Comparison of ENCODE assay signal across 18 cellular contexts in the genomic region with DNA sequence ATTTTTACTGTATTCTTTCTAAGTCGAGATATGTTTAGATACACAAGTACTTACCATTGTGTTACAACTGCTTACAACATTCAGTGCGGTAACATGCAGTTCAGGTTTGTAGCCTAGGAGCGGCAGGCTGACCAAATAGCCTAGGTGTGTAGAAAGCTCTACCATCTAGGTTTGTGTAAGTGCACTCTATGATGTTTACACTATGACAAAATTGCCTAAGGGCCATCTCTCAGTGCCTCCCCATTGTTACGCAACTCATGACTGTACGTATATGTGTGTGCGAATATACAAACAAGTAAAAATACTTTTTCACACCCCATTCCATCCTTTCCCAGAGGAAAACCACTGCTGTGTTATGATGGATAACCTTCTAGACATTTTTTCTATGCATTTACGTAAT. TPM values are rescaled to one million over a fixed set of nuclear protein-coding genes. Genes with fewer than 3 reads are reported as not detected.
DNase-seq lines count a peak whose midpoint lies in the region; ATAC-seq, FAIRE-seq and TF ChIP-seq lines count a peak whose summit lies in the region.
"Had no signal": no experiment of that assay in that cellular context is flagged by ENCODE, and none has a peak within 500 bp of the region (broad histone marks: within the 10 kb centered on the region; RNA-seq: fewer than 3 reads in every experiment).

No MANE protein-coding gene starts in this region.

- peak; percentile 63 for FAIRE-seq in HepG2 (lab: Jason Lieb, UNC)
- FAIRE-seq: RCC 7860 had no signal

- H3K27ac ChIP-seq in HepG2 (ENCODE audit: extremely low read length, insufficient read depth, low read length) (no peak overlapping the region), right lobe of liver (no peak overlapping the region)
- H3K27ac ChIP-seq: left ventricle myocardium inferior, neural progenitor cell, WERI-Rb-1 had no signal

- no TSS peak for BruUV-seq in HepG2 (replicated peaks; lab: Mats Ljungman, UMichigan)

- no peak overlapping the region for H3K9ac ChIP-seq in HepG2 (ENCODE audit: insufficient read depth, low read depth, low read length)
- H3K9ac ChIP-seq: neural progenitor cell had no signal

- ATAC-seq in HepG2 (peak; percentile 74), right lobe of liver (no peak), esophagus mucosa (peak; percentile 88), HG03108 (IDR thresholded peaks at IDR 0.05; ENCODE audit: unreplicated experiment) (no peak), GM21786 (IDR thresholded peaks at IDR 0.05; ENCODE audit: unreplicated experiment) (no peak)

- TF ChIP-seq POLR2A in HepG2 (IDR thresholded peaks at IDR 0.05; ENCODE audit: insufficient read depth in 1 of 2, low read depth in 2 of 2, low read length in 2 of 2) (no peak), right lobe of liver (IDR thresholded peaks at IDR 0.05) (no peak)

- H2AFZ ChIP-seq in HepG2 (ENCODE audit: low read length): no peak overlapping the region
- H2AFZ ChIP-seq: neural progenitor cell had no signal

- peaks cover 25% of the 10 kb centered on the region for H3K4me1 ChIP-seq in HepG2 (ENCODE audit: insufficient read depth, low read length)
- peaks cover 0 to 11% (median 3%) of the 10 kb centered on the region in 4 donors for H3K4me1 ChIP-seq in right lobe of liver

- H3K27me3 ChIP-seq in HepG2 (ENCODE audit: control insufficient read depth in 1 of 2, insufficient read depth in 2 of 2, low read length in 2 of 2) (no peaks in the 10 kb centered on the region), right lobe of liver (no peaks in the 10 kb centered on the region)
- H3K27me3 ChIP-seq: dorsolateral prefrontal cortex, neural progenitor cell, upper lobe of left lung had no signal

- no peaks in the 10 kb centered on the region for H4K20me1 ChIP-seq in HepG2 (ENCODE audit: insufficient read depth, low read length)

- DNase-seq in HepG2 (ENCODE audit: low spot score) (peak; percentile 86), right lobe of liver (no peak), NCI-H774 (lab: John Stamatoyannopoulos, UW) (peak; percentile 6), SKM-1 treated with dmso at 0.1 percent for 144 hours (lab: John Stamatoyannopoulos, UW; ENCODE audit: unreplicated experiment) (no peak)
- DNase-seq in NK-92 treated with Interleukin-12 subunit alpha and Interleukin-12 subunit beta, amount 100 ng/mL, for 24 hours (lab: John Stamatoyannopoulos, UW): no peak
- DNase-seq: activated CD8-positive, alpha-beta memory T cell treated with anti-CD3 and anti-CD28 coated beads, Interleukin-2, amount 50 U/mL, for 4 hours; dorsolateral prefrontal cortex; GF-D8; glutamatergic neuron; left ventricle myocardium inferior; NCI-H1436; WERI-Rb-1 had no signal

- CTCF ChIA-PET in HepG2 (lab: Yijun Ruan, JAX; ENCODE audit: low intra/inter-chr PET ratio, low total read pairs): no interaction called here

- TF ChIP-seq EP300 in HepG2 (IDR thresholded peaks at IDR 0.05; ENCODE audit: low read depth in 2 of 2, low read length in 2 of 2) (peak; percentile 49 to 67; a peak in 1 of 4 replicates), HepG2 (CRISPR knock-in tag; IDR thresholded peaks at IDR 0.05; ENCODE audit: borderline replicate concordance) (no peak)

- H3K36me3 ChIP-seq in HepG2 (replicated peaks in 1 of 2; ENCODE audit: control insufficient read depth in 1 of 2, insufficient read depth in 2 of 2, low read length in 2 of 2): no peaks in the 10 kb centered on the region; a peak in 2 of 5 replicates
- no peaks in the 10 kb centered on the region for H3K36me3 ChIP-seq in right lobe of liver
- H3K36me3 ChIP-seq: neural progenitor cell had no signal

- H3K9me3 ChIP-seq in HepG2 (ENCODE audit: low read length) (no peaks in the 10 kb centered on the region), right lobe of liver (no peaks in the 10 kb centered on the region)
- H3K9me3 ChIP-seq: left ventricle myocardium inferior, upper lobe of left lung had no signal

- no peak overlapping the region for H3K4me2 ChIP-seq in HepG2 (ENCODE audit: low read depth, low read length)
- H3K4me2 ChIP-seq: neural progenitor cell had no signal

- H3K79me2 ChIP-seq in HepG2 (ENCODE audit: insufficient read depth, low read length): no peaks in the 10 kb centered on the region

- WGBS in HepG2 (ENCODE audit: low lambda C conversion rate): 36% methylated on average over 7 of the region's 7 CpGs
- 78% methylated on average over 7 of the region's 7 CpGs for WGBS in right lobe of liver (ENCODE audit: insufficient coverage, low coverage, low lambda C conversion rate, missing lambda C conversion rate)

- no peak overlapping the region for H3K4me3 ChIP-seq in HepG2 (replicated peaks in 1 of 3; ENCODE audit: insufficient read depth in 1 of 3, low read depth in 2 of 3, low read length in 3 of 3)
- H3K4me3 ChIP-seq in right lobe of liver: no peak overlapping the region
- H3K4me3 ChIP-seq: dorsolateral prefrontal cortex, left ventricle myocardium inferior, neural progenitor cell, upper lobe of left lung had no signal

- peak; percentile 8; the same call in 1 of the 2 replicates for TF ChIP-seq RAD21 in HepG2 (CRISPR knock-in tag; IDR thresholded peaks at IDR 0.05)

- POLR2A ChIA-PET in HepG2 (lab: Yijun Ruan, JAX): no interaction called here

- TF ChIP-seq CTCF in HepG2 (CRISPR knock-in tag; IDR thresholded peaks at IDR 0.05) (peak; percentile 47), right lobe of liver (IDR thresholded peaks at IDR 0.05) (no peak)

- in situ Hi-C loops in HepG2 (cut with HindIII; ENCODE audit: extremely low pct_ligation_motif_present, low pct_unique_long_range_greater_than_20kb): no loop called here

- intact Hi-C loops in HepG2 (cut with micrococcal nuclease; ENCODE audit: unreplicated experiment): no loop called here
- intact Hi-C loops in right lobe of liver (cut with DNase I): no loop called here

TF ChIP-seq in HepG2, 621 proteins besides CTCF, POLR2A, EP300 and RAD21 (continues in another document):
- TF ChIP-seq, protein P1, sequence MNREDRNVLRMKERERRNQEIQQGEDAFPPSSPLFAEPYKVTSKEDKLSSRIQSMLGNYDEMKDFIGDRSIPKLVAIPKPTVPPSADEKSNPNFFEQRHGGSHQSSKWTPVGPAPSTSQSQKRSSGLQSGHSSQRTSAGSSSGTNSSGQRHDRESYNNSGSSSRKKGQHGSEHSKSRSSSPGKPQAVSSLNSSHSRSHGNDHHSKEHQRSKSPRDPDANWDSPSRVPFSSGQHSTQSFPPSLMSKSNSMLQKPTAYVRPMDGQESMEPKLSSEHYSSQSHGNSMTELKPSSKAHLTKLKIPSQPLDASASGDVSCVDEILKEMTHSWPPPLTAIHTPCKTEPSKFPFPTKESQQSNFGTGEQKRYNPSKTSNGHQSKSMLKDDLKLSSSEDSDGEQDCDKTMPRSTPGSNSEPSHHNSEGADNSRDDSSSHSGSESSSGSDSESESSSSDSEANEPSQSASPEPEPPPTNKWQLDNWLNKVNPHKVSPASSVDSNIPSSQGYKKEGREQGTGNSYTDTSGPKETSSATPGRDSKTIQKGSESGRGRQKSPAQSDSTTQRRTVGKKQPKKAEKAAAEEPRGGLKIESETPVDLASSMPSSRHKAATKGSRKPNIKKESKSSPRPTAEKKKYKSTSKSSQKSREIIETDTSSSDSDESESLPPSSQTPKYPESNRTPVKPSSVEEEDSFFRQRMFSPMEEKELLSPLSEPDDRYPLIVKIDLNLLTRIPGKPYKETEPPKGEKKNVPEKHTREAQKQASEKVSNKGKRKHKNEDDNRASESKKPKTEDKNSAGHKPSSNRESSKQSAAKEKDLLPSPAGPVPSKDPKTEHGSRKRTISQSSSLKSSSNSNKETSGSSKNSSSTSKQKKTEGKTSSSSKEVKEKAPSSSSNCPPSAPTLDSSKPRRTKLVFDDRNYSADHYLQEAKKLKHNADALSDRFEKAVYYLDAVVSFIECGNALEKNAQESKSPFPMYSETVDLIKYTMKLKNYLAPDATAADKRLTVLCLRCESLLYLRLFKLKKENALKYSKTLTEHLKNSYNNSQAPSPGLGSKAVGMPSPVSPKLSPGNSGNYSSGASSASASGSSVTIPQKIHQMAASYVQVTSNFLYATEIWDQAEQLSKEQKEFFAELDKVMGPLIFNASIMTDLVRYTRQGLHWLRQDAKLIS (CRISPR knock-in tag; IDR thresholded peaks at IDR 0.05): no peak
- TF ChIP-seq POLR2G (IDR thresholded peaks at IDR 0.05; ENCODE audit: low read depth, low read length) (no peak), RXRB (CRISPR knock-in tag; IDR thresholded peaks at IDR 0.05; ENCODE audit: borderline replicate concordance) (0 out of 2 replicates have a peak, but pooled peaks have one; percentile 19), BCL6 (CRISPR knock-in tag; IDR thresholded peaks at IDR 0.05) (peak; percentile 65), GATAD2A (CRISPR knock-in tag; IDR thresholded peaks at IDR 0.05) (peak; percentile 86), ZNF234 (CRISPR knock-in tag; conservative IDR thresholded peaks at IDR 0.05) (no peak)

RNA-seq across cellular contexts. Expression of a gene that starts 44.3 kb away (rescaled TPM):
- 6.4 and 8.1 TPM in 2 replicates for total RNA-seq in HepG2 (2016; rRNA removed; fragmentation: Illumina TruSeq; extraction: Trizol)
- total RNA-seq in HepG2 (2016; cell fraction: cytosol; rRNA removed; fragmentation: Illumina TruSeq; extraction: Trizol; ENCODE audit: low read depth): 3.5 and 4.5 TPM in 2 replicates
- total RNA-seq in HepG2 (2016; cell fraction: insoluble cytoplasmic fraction; rRNA removed; fragmentation: Illumina TruSeq; extraction: Trizol): 8.4 and 8.5 TPM in 2 replicates
- 6.6 and 9.0 TPM in 2 replicates for total RNA-seq in HepG2 (2016; cell fraction: membrane; rRNA removed; fragmentation: Illumina TruSeq; extraction: Trizol)
- total RNA-seq in HepG2 (2016; cell fraction: nucleus; rRNA removed; fragmentation: Illumina TruSeq; extraction: Trizol): 13.1 and 13.2 TPM in 2 replicates
- polyA plus RNA-seq in HepG2 (2011; rRNA removed): 4.9 and 5.7 TPM in 2 replicates
- polyA plus RNA-seq in HepG2 (2011; cell fraction: cytosol; rRNA removed): 3.5 and 3.6 TPM in 2 replicates
- polyA plus RNA-seq in HepG2 (2011; cell fraction: nucleus; rRNA removed): 6.9 and 7.8 TPM in 2 replicates
- 5.2 and 6.5 TPM in 2 replicates for polyA plus RNA-seq in HepG2 (2012)
- polyA plus RNA-seq in HepG2 (2016; cell fraction: cytosol; fragmentation: Illumina TruSeq; extraction: Trizol; ENCODE audit: low read depth): 5.3 and 5.5 TPM in 2 replicates
- polyA plus RNA-seq in HepG2 (2016; cell fraction: insoluble cytoplasmic fraction; fragmentation: Illumina TruSeq; extraction: Trizol; ENCODE audit: low read depth): 7.7 and 8.6 TPM in 2 replicates
- polyA plus RNA-seq in HepG2 (2016; cell fraction: membrane; fragmentation: Illumina TruSeq; extraction: Trizol; ENCODE audit: low read depth): 5.3 and 5.7 TPM in 2 replicates
- polyA plus RNA-seq in HepG2 (2016; cell fraction: nucleus; fragmentation: Illumina TruSeq; extraction: Trizol; ENCODE audit: insufficient read depth, low read depth): 15.5 and 16.4 TPM in 2 replicates
- 5.3 and 8.0 TPM in 2 replicates for polyA minus RNA-seq in HepG2 (2011; rRNA and poly(A)+ RNA removed; ENCODE audit: low replicate concordance)
- polyA minus RNA-seq in HepG2 (2011; cell fraction: cytosol; rRNA and poly(A)+ RNA removed): 3.1 and 4.8 TPM in 2 replicates
- 6.4 and 9.3 TPM in 2 replicates for polyA minus RNA-seq in HepG2 (2011; cell fraction: nucleus; rRNA and poly(A)+ RNA removed)
- 1 to 10 TPM; 2.0 to 4.7 (median 3.0) TPM for total RNA-seq in right lobe of liver
- 1.5 TPM for total RNA-seq in esophagus mucosa

Comparison
In these comparisons a context has a peak if more than half of its experiments do, and no peak if none do; other contexts are left out.
1. ATAC-seq: peak in HepG2 (single experiment) and esophagus mucosa (single experiment); none in right lobe of liver (0 of 4), HG03108 (single experiment) and GM21786 (single experiment).
2. DNase-seq: peak in HepG2 (single experiment) and NCI-H774 (single experiment); none in right lobe of liver (0 of 3), SKM-1 treated with dmso at 0.1 percent for 144 hours (single experiment) and NK-92 treated with Interleukin-12 subunit alpha and Interleukin-12 subunit beta, amount 100 ng/mL, for 24 hours (single experiment).